ENCODE assay signal across 16 cellular contexts in the genomic region with DNA sequence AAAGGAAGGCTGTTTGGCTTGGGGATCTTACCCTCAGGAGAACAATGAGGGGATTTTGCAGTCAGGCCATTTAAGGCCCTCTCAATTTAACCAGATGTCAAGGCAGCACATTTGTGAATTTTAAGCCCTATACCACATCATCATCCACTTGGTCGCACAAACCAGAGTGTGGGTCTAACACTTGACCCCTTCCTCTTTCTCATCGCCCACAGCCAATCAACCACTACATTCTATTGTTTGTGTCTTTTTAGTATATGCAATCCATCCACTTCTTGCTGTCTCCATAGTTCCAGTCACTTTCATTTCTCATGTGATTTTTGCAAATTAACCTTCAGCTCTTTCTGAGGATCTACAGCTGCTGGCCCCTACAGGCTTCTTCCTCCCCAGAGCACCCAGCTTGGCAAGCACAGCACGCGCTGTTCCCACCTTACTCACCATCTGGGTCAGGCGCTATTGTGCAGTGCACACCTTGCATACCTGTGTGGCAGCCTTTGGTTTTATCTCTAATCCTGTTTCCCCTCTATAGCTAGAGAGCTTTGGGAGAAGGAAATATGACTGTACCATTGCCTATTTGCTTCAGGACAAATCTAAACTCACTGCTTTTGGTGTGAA. TPM values are rescaled to one million over a fixed set of nuclear protein-coding genes. Genes with fewer than 3 reads are reported as not detected.
DNase-seq lines count a peak whose midpoint lies in the region; ATAC-seq, FAIRE-seq and TF ChIP-seq lines count a peak whose summit lies in the region.
"Had no signal": no experiment of that assay in that cellular context is flagged by ENCODE, and none has a peak within 500 bp of the region (broad histone marks: within the 10 kb centered on the region; RNA-seq: fewer than 3 reads in every experiment).

No MANE protein-coding gene starts in this region.

- peaks cover 8% of the 10 kb centered on the region for H3F3A ChIP-seq in neural progenitor cell (ENCODE audit: low read depth)

- intact Hi-C loops in GM12878 (cut with micrococcal nuclease; ENCODE audit: unreplicated experiment): no loop called here
- intact Hi-C loops in activated CD4-positive, alpha-beta T cell treated with anti-CD3 and anti-CD28 coated beads, Interleukin-2, amount 10 ng/mL, durations not matched to agents 24 days and 14 days (cut with micrococcal nuclease): no loop called here

- RAD21 ChIA-PET in GM12878 (lab: Charles Lee; ENCODE audit: unreplicated experiment): interaction anchor here (0.9 to 2.2 kb wide), 4 partner anchors 10 to 37 kb away, joined by 4 to 7 read pairs (median 4); no protein-coding TSS in a partner anchor

- H3K27me3 Mint-ChIP-seq in H9 (ENCODE audit: low read depth) (no peaks in the 10 kb centered on the region; the same call in 1 of the 2 replicates), neural progenitor cell (ENCODE audit: insufficient read depth, low read depth) (peaks cover 2% of the 10 kb centered on the region)
- peaks cover 6% of the 10 kb centered on the region for H3K27me3 Mint-ChIP-seq in activated CD4-positive, alpha-beta T cell treated with anti-CD3 and anti-CD28 coated beads, Interleukin-2, amount 10 ng/mL, durations not matched to agents 24 days and 14 days

- no peaks in the 10 kb centered on the region for H3K79me1 ChIP-seq in H9 (ENCODE audit: insufficient read depth, low read depth, low read length, poor library complexity, severe bottlenecking)

- POLR2A ChIA-PET in GM12878 (lab: Charles Lee): interaction anchor here (0.6 to 1.4 kb wide), 5 partner anchors 10 to 43 kb away, joined by 3 to 5 read pairs (median 3); no protein-coding TSS in a partner anchor

- no CpG with 5 or more reads among the region's 5 CpGs for WGBS in H9 (ENCODE audit: extremely low coverage, insufficient read length, low lambda C conversion rate)
- WGBS in GM12878 (ENCODE audit: insufficient coverage, insufficient replicate concordance, low lambda C conversion rate, missing lambda C conversion rate): 66% methylated on average over 5 of the region's 5 CpGs

- BruUV-seq in GM12878 (replicated peaks; lab: Mats Ljungman, UMichigan): no TSS peak

- no peak overlapping the region for H3K27ac ChIP-seq in BLaER1 treated with 17β-estradiol and CSF1 and Interleukin-3, amounts not matched to agents 10 nM and 100 nM
- H3K27ac ChIP-seq in H9 (ENCODE audit: insufficient read length, low read depth, low read length) (no peak overlapping the region), GM12878 (ENCODE audit: control insufficient read depth, insufficient read depth) (no peak overlapping the region), neural progenitor cell (no peak overlapping the region), Karpas-422 (ENCODE audit: low read length) (no peak overlapping the region)

- DNase-seq in H9 (no peak), GM12878 (ENCODE audit: low read depth, low spot score) (no peak), neural progenitor cell (ENCODE audit: low spot score) (no peak), Karpas-422 (no peak)
- DNase-seq in activated CD4-positive, alpha-beta T cell treated with anti-CD3 and anti-CD28 coated beads, Interleukin-2, amount 10 ng/mL, durations not matched to agents 24 days and 14 days: no peak
- no peak for DNase-seq in activated CD4-positive, CD25-positive, alpha-beta regulatory T cell treated with anti-CD3 and anti-CD28 coated beads, Interleukin-2, amount 50 U/mL, for 72 hours
- DNase-seq: COR-L47, EL, NCI-H1436, NCI-H2107, NCI-H446 treated with DMSO at 0.1 percent for 48 hours, NCI-H748 treated with DMSO at 0.1 percent for 48 hours, SW 1271 had no signal

- H2BK120ac ChIP-seq in H9 (ENCODE audit: low read depth, low read length, poor library complexity, severe bottlenecking): no peak overlapping the region

- H3K4me2 ChIP-seq in BLaER1 treated with 17β-estradiol and CSF1 and Interleukin-3, amounts not matched to agents 10 nM and 100 nM: peak overlapping the region in 8 of 11 experiments; percentile 3 to 47 (median 14); a peak in 7 of 22 replicates
- H3K4me2 ChIP-seq in H9 (ENCODE audit: insufficient read depth, insufficient read length, low read length) (no peak overlapping the region), GM12878 (ENCODE audit: control insufficient read depth, insufficient read depth) (peak overlapping the region; percentile 38), neural progenitor cell (peak overlapping the region; percentile 22), Karpas-422 (ENCODE audit: low read depth, low read length, poor library complexity, severe bottlenecking) (no peak overlapping the region)

- H3K4ac ChIP-seq in H9 (ENCODE audit: low read depth, low read length): no peak overlapping the region

- H3K9me3 ChIP-seq in BLaER1 treated with 17β-estradiol and CSF1 and Interleukin-3, amounts not matched to agents 10 nM and 100 nM (replicated peaks in 1 of 11): no peaks in the 10 kb centered on the region
- no peaks in the 10 kb centered on the region for H3K9me3 ChIP-seq in H9 (ENCODE audit: control insufficient read depth, low read depth, low read length)
- no peaks in the 10 kb centered on the region; the same call in 2 of the 3 replicates for H3K9me3 ChIP-seq in GM12878 (replicated peaks; ENCODE audit: control insufficient read depth, insufficient read depth, low read length)
- no peaks in the 10 kb centered on the region for H3K9me3 ChIP-seq in neural progenitor cell (ENCODE audit: low read depth)
- no peaks in the 10 kb centered on the region for H3K9me3 ChIP-seq in Karpas-422 (ENCODE audit: low read length)

- H3K4me3 Mint-ChIP-seq in H9: no peak overlapping the region
- H3K4me3 Mint-ChIP-seq in neural progenitor cell: peak overlapping the region; percentile 2
- H3K4me3 Mint-ChIP-seq in activated CD4-positive, alpha-beta T cell treated with anti-CD3 and anti-CD28 coated beads, Interleukin-2, amount 10 ng/mL, durations not matched to agents 24 days and 14 days: no peak overlapping the region

- H3K36me3 ChIP-seq in BLaER1 treated with 17β-estradiol and CSF1 and Interleukin-3, amounts not matched to agents 10 nM and 100 nM: no peaks in the 10 kb centered on the region
- no peaks in the 10 kb centered on the region for H3K36me3 ChIP-seq in GM12878 (ENCODE audit: control insufficient read depth in 2 of 2, insufficient read depth in 2 of 2, low read length in 1 of 2)
- no peaks in the 10 kb centered on the region for H3K36me3 ChIP-seq in neural progenitor cell
- H3K36me3 ChIP-seq in Karpas-422 (ENCODE audit: insufficient read depth, low read length): no peaks in the 10 kb centered on the region

- no peaks in the 10 kb centered on the region for H3K27me3 ChIP-seq in BLaER1 treated with 17β-estradiol and CSF1 and Interleukin-3, amounts not matched to agents 10 nM and 100 nM
- H3K27me3 ChIP-seq in H9 (ENCODE audit: insufficient read depth, low read length): no peaks in the 10 kb centered on the region
- no peaks in the 10 kb centered on the region for H3K27me3 ChIP-seq in GM12878 (replicated peaks in 1 of 2; ENCODE audit: control insufficient read depth in 2 of 2, insufficient read depth in 2 of 2, low read length in 1 of 2)
- H3K27me3 ChIP-seq in neural progenitor cell: peaks cover 5% of the 10 kb centered on the region
- H3K27me3 ChIP-seq in Karpas-422 (ENCODE audit: low read length): no peaks in the 10 kb centered on the region

- no peak overlapping the region for H3T11ph ChIP-seq in H9 (ENCODE audit: low read length)

- no peaks in the 10 kb centered on the region for H3K23me2 ChIP-seq in H9 (ENCODE audit: insufficient read length, low read depth, low read length, poor library complexity, severe bottlenecking)

- no peak overlapping the region for H4K5ac ChIP-seq in H9 (ENCODE audit: insufficient read length, low read depth, low read length)

- no peaks in the 10 kb centered on the region for H3K9me2 ChIP-seq in Karpas-422 (replicated peaks; ENCODE audit: insufficient read depth, low read length)

- H3K14ac ChIP-seq in H9 (ENCODE audit: insufficient read depth, low read length): 0 out of 2 replicates have a peak overlapping the region, but pooled peaks have one; percentile 11

- peak; percentile 49 to 65; a peak in 2 of 4 replicates for TF ChIP-seq EP300 in GM12878 (IDR thresholded peaks at IDR 0.05; ENCODE audit: borderline replicate concordance in 1 of 2, control insufficient read depth in 1 of 2, low read depth in 2 of 2, low read length in 2 of 2)

- peaks cover 0 to 25% (median 11%) of the 10 kb centered on the region in 10 experiments; a peak in 14 of 20 replicates for H3K4me1 ChIP-seq in BLaER1 treated with 17β-estradiol and CSF1 and Interleukin-3, amounts not matched to agents 10 nM and 100 nM
- H3K4me1 ChIP-seq in H9 (ENCODE audit: insufficient read depth, low read length): peaks cover 3% of the 10 kb centered on the region; the same call in 1 of the 2 replicates
- peaks cover 31% of the 10 kb centered on the region for H3K4me1 ChIP-seq in GM12878 (ENCODE audit: control insufficient read depth, insufficient read depth, low read length)
- peaks cover 11% of the 10 kb centered on the region for H3K4me1 ChIP-seq in neural progenitor cell
- no peaks in the 10 kb centered on the region for H3K4me1 ChIP-seq in Karpas-422 (ENCODE audit: low read length)

- peak; percentile 45 for ATAC-seq in GM12878
- ATAC-seq: HCT116, K562 had no signal

- H2BK15ac ChIP-seq in H9 (ENCODE audit: low read depth, low read length): no peak overlapping the region

- H4K8ac ChIP-seq in H9 (replicated peaks; ENCODE audit: insufficient read length, low read depth, low read length): no peak overlapping the region

- H3K79me2 ChIP-seq in H9 (ENCODE audit: insufficient read depth, low read length) (no peaks in the 10 kb centered on the region), GM12878 (ENCODE audit: control insufficient read depth, insufficient read depth, low read length) (no peaks in the 10 kb centered on the region), neural progenitor cell (ENCODE audit: low read depth) (no peaks in the 10 kb centered on the region), Karpas-422 (ENCODE audit: low read length) (no peaks in the 10 kb centered on the region)

- no peak overlapping the region for H2BK20ac ChIP-seq in H9 (ENCODE audit: low read depth, low read length, poor library complexity, severe bottlenecking)

- peaks cover 22 to 28% of the 10 kb centered on the region in 2 experiments for H3K4me1 Mint-ChIP-seq in H9
- H3K4me1 Mint-ChIP-seq in neural progenitor cell: peaks cover 31% of the 10 kb centered on the region
- peaks cover 23% of the 10 kb centered on the region for H3K4me1 Mint-ChIP-seq in activated CD4-positive, alpha-beta T cell treated with anti-CD3 and anti-CD28 coated beads, Interleukin-2, amount 10 ng/mL, durations not matched to agents 24 days and 14 days

- TF ChIP-seq POLR2A in GM12878 (IDR thresholded peaks at IDR 0.05; ENCODE audit: low read depth, low read length): no peak

- no peaks in the 10 kb centered on the region for H4K20me1 ChIP-seq in BLaER1 treated with 17β-estradiol and CSF1 and Interleukin-3, amounts not matched to agents 10 nM and 100 nM
- H4K20me1 ChIP-seq in H9 (ENCODE audit: control insufficient read depth, insufficient read depth, insufficient read length) (no peaks in the 10 kb centered on the region), GM12878 (ENCODE audit: control insufficient read depth, insufficient read depth) (no peaks in the 10 kb centered on the region), neural progenitor cell (ENCODE audit: low read depth) (no peaks in the 10 kb centered on the region), Karpas-422 (ENCODE audit: insufficient read depth, low read depth, low read length) (no peaks in the 10 kb centered on the region)

- TF ChIP-seq CTCF in H9 (conservative IDR thresholded peaks at IDR 0.05) (no peak), GM12878 (IDR thresholded peaks at IDR 0.05 in 2 of 3, conservative IDR thresholded peaks at IDR 0.05 in 1 of 3; ENCODE audit: control insufficient read depth in 2 of 3, extremely low read depth in 1 of 3, insufficient read depth in 1 of 3, low read depth in 3 of 3, low read length in 3 of 3) (no peak), neural progenitor cell (IDR thresholded peaks at IDR 0.05) (no peak)

- no peak overlapping the region for H3K4me3 ChIP-seq in BLaER1 treated with 17β-estradiol and CSF1 and Interleukin-3, amounts not matched to agents 10 nM and 100 nM
- H3K4me3 ChIP-seq in GM12878 (no peak overlapping the region), neural progenitor cell (no peak overlapping the region), Karpas-422 (ENCODE audit: low read length) (no peak overlapping the region)
- H3K4me3 ChIP-seq: K562 had no signal

- TF ChIP-seq RAD21 in GM12878 (IDR thresholded peaks at IDR 0.05; ENCODE audit: insufficient read depth, low read depth, low read length): no peak

- H3K9ac ChIP-seq in BLaER1 treated with 17β-estradiol and CSF1 and Interleukin-3, amounts not matched to agents 10 nM and 100 nM: no peak overlapping the region
- H3K9ac ChIP-seq in H9 (ENCODE audit: extremely low read depth, insufficient read length, low read length): no peak overlapping the region
- no peak overlapping the region for H3K9ac ChIP-seq in GM12878 (ENCODE audit: control insufficient read depth, insufficient read depth, low read length)
- H3K9ac ChIP-seq in neural progenitor cell: no peak overlapping the region
- H3K9ac ChIP-seq in Karpas-422 (ENCODE audit: low read length): no peak overlapping the region

- CTCF ChIA-PET in GM12878 (lab: Yijun Ruan, JAX): interaction anchor here (1.1 to 2.9 kb wide), 6 partner anchors 10 to 44 kb away, joined by 3 to 13 read pairs (median 6); no protein-coding TSS in a partner anchor

- H3K9me3 Mint-ChIP-seq in H9 (peaks cover 4 to 6% of the 10 kb centered on the region in 2 experiments; a peak in 4 of 5 replicates), neural progenitor cell (no peaks in the 10 kb centered on the region)
- H3K9me3 Mint-ChIP-seq in activated CD4-positive, alpha-beta T cell treated with anti-CD3 and anti-CD28 coated beads, Interleukin-2, amount 10 ng/mL, durations not matched to agents 24 days and 14 days: peaks cover 3% of the 10 kb centered on the region

- H3K56ac ChIP-seq in H9 (ENCODE audit: insufficient read length, low read depth, low read length): no peak overlapping the region

- FAIRE-seq in GM12878 (lab: Jason Lieb, UNC): no peak

- H2BK12ac ChIP-seq in H9 (ENCODE audit: insufficient read length, low read depth, low read length): no peak overlapping the region

- no peak overlapping the region for H2AK5ac ChIP-seq in H9 (ENCODE audit: insufficient read length, low read length)

- H4K91ac ChIP-seq in H9 (ENCODE audit: insufficient read length, low read depth, low read length): no peak overlapping the region

- H2AFZ ChIP-seq in H9 (ENCODE audit: low read length) (no peak overlapping the region), GM12878 (ENCODE audit: control insufficient read depth, low read depth, low read length) (no peak overlapping the region; the same call in 1 of the 2 replicates), neural progenitor cell (replicated peaks) (no peak overlapping the region), Karpas-422 (ENCODE audit: low read length) (no peak overlapping the region)

- in situ Hi-C loops in GM12878 (cut with MboI): no loop called here

- H3K36me3 Mint-ChIP-seq in H9 (ENCODE audit: insufficient read depth in 1 of 3, low read depth in 3 of 3) (0 out of 7 replicates have a peak, but pooled peaks cover 0 to 5% (median 4%) of the 10 kb centered on the region in 3 experiments), neural progenitor cell (no peaks in the 10 kb centered on the region)
- no peaks in the 10 kb centered on the region for H3K36me3 Mint-ChIP-seq in activated CD4-positive, alpha-beta T cell treated with anti-CD3 and anti-CD28 coated beads, Interleukin-2, amount 10 ng/mL, durations not matched to agents 24 days and 14 days (ENCODE audit: low read depth)

- SMC1A ChIA-PET in GM12878 (lab: Charles Lee; ENCODE audit: uncharacterized antibody, unreplicated experiment): interaction anchor here (0.6 to 16.9 kb wide), 5 partner anchors 9 to 37 kb away, joined by 3 to 319 read pairs (median 187); partner anchors contain the start of gene CD83

- no peak overlapping the region for H2BK5ac ChIP-seq in H9 (ENCODE audit: insufficient read length, low read length)

- no peak overlapping the region for H3K18ac ChIP-seq in H9 (ENCODE audit: insufficient read length, low read depth, low read length)

- H3K23ac ChIP-seq in H9 (ENCODE audit: insufficient read length, low read depth, low read length): no peak overlapping the region

- H3K27ac Mint-ChIP-seq in H9 (peak overlapping the region in 1 of 3 experiments; percentile 38; a peak in 1 of 7 replicates), neural progenitor cell (peak overlapping the region; percentile 64)
- no peak overlapping the region for H3K27ac Mint-ChIP-seq in activated CD4-positive, alpha-beta T cell treated with anti-CD3 and anti-CD28 coated beads, Interleukin-2, amount 10 ng/mL, durations not matched to agents 24 days and 14 days

RNA-seq across cellular contexts. Expression of gene CD83, which starts 32.3 kb away (rescaled TPM):
- total RNA-seq in H9 (2021) (6.5 and 7.0 TPM in 2 replicates), GM12878 (2014; rRNA removed) (161 and 190 TPM in 2 replicates), GM12878 (2014; rRNA removed; fragmentation: Illumina TruSeq; extraction: Trizol) (126 and 127 TPM in 2 replicates), GM12878 (2021) (128 and 132 TPM in 2 replicates), neural progenitor cell (ENCODE audit: low replicate concordance) (0.80 and 1.5 TPM in 2 replicates)
- total RNA-seq in GM12878 (2013; cell fraction: nucleolus; rRNA removed): 204 and 206 TPM in 2 replicates
- polyA plus RNA-seq in GM12878 (2011; ENCODE audit: low read depth): 62.9 TPM
- polyA plus RNA-seq in GM12878 (2011; rRNA removed) (121 and 129 TPM in 2 replicates), GM12878 (2014; fragmentation: Illumina TruSeq; extraction: Trizol) (170 and 198 TPM in 2 replicates), GM12878 (2014; fragmentation: Nextera tagmentation; extraction: Ambion mirVana) (100 to 1,000 TPM; 120 to 174 TPM), GM12878 (2014; rRNA removed) (158 and 173 TPM in 2 replicates), GM12878 (2016; fragmentation: Nextera tagmentation; extraction: Ambion mirVana) (10 to 100 TPM; 76.1 to 78.6 TPM)
- polyA plus RNA-seq in GM12878 (2011; cell fraction: cytosol; rRNA removed): 61.3 and 73.0 TPM in 2 replicates
- polyA plus RNA-seq in GM12878 (2011; cell fraction: nucleus; rRNA removed): 61.7 and 74.8 TPM in 2 replicates
- 55.9 and 78.6 TPM in 2 replicates for polyA plus RNA-seq in GM12878 (2012)
- polyA minus RNA-seq in GM12878 (2011; rRNA and poly(A)+ RNA removed): 48.8 and 53.4 TPM in 2 replicates
- 16.2 and 18.5 TPM in 2 replicates for polyA minus RNA-seq in GM12878 (2011; cell fraction: cytosol; rRNA and poly(A)+ RNA removed)
- polyA minus RNA-seq in GM12878 (2011; cell fraction: nucleus; rRNA and poly(A)+ RNA removed): 14.9 and 19.7 TPM in 2 replicates
- 80.2 and 84.8 TPM in 2 replicates for total RNA-seq in activated CD4-positive, alpha-beta T cell treated with anti-CD3 and anti-CD28 coated beads, Interleukin-2, amount 10 ng/mL, durations not matched to agents 24 days and 14 days
- 1.9 and 3.9 TPM in 2 replicates for total RNA-seq in Karpas-422 (2014; rRNA removed; shearing (Covaris generic); ENCODE audit: low replicate concordance)

Comparison
In these comparisons a context has a peak if more than half of its experiments do, and no peak if none do; other contexts are left out.
1. H3K4me2 ChIP-seq: peak in BLaER1 treated with 17β-estradiol and CSF1 and Interleukin-3, amounts not matched to agents 10 nM and 100 nM (8 of 11), GM12878 (single experiment) and neural progenitor cell (single experiment); none in H9 (single experiment) and Karpas-422 (single experiment).
2. RNA of gene CD83, which starts 32.3 kb away (total RNA-seq): 126 to 206 TPM in GM12878 and 80.2 to 84.8 TPM in activated CD4-positive, alpha-beta T cell treated with anti-CD3 and anti-CD28 coated beads, Interleukin-2, amount 10 ng/mL, durations not matched to agents 24 days and 14 days; 6.5 to 7.0 TPM in H9, 1.9 to 3.9 TPM in Karpas-422 and 0.80 to 1.5 TPM in neural progenitor cell; every median in the first group is over 10 times any median in the second.